ENCODE assay signal across 1 cellular context in the genomic region with DNA sequence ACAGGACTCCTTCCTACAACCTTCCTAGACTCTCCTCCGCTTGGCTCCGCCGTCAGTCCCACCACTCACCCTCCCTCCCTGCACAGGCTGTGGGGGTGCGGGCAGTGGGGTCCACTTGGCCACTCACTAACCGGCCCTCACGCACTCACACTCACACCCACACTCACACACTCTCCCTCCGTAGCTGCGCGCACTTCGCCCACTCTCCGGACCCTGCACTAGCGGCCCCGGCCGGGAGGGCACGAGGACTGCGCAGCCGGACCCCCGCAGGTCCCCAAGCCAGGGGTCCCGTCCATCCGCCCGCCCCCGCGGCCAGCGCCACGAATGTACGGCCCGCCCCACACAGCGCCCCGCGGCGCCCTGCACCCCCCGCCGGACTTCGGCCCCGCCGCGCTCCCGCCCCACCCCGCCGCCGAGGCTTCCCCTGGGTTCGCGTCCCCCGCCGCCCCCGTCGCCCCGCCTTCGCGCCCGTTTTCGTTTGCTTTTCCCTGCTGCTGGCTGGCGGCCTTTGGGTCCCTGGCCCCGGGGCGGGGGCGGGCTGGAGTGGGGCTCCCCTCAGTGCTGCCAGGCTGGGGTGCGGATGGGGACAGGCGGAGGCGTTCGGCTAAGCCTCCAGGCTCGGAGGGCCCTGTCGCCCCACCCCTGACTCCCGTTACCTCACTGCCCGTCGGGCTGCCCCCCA.
TF ChIP-seq lines count a peak whose summit lies in the region.

No MANE protein-coding gene starts in this region.

TF ChIP-seq in A549, 52 proteins besides CTCF, POLR2A, EP300 and RAD21 (continued from another document):
- TF ChIP-seq JUN (IDR thresholded peaks at IDR 0.05) (no peak), CBX8 (IDR thresholded peaks at IDR 0.05) (no peak), HDAC2 (IDR thresholded peaks at IDR 0.05) (no peak), NPAS2 (CRISPR knock-in tag; IDR thresholded peaks at IDR 0.05; ENCODE audit: borderline replicate concordance) (no peak), MAFK (IDR thresholded peaks at IDR 0.05; ENCODE audit: partially characterized antibody) (no peak), RFX5 (IDR thresholded peaks at IDR 0.05) (no peak), TP53 (CRISPR knock-in tag; IDR thresholded peaks at IDR 0.05) (no peak), PBX3 (IDR thresholded peaks at IDR 0.05) (no peak), TFCP2L1 (CRISPR knock-in tag; IDR thresholded peaks at IDR 0.05) (no peak), EHF (CRISPR knock-in tag; IDR thresholded peaks at IDR 0.05) (no peak), MAZ (IDR thresholded peaks at IDR 0.05; ENCODE audit: borderline replicate concordance, low read depth, low read length) (no peak), HOXB13 (CRISPR knock-in tag; IDR thresholded peaks at IDR 0.05; ENCODE audit: low read depth) (no peak), SREBF2 (IDR thresholded peaks at IDR 0.05) (no peak), CBX2 (IDR thresholded peaks at IDR 0.05; ENCODE audit: borderline replicate concordance, low read depth) (no peak)
